ENCODE assay signal across 17 cellular contexts in genomic region chr2:42851186-42851585, GRCh38. TPM values are rescaled to one million over a fixed set of nuclear protein-coding genes. Genes with fewer than 3 reads are reported as not detected.
A peak's percentile ranks its signal among the peaks of the same experiment; 100 is the strongest.
DNase-seq lines count a peak whose midpoint lies in the region; ATAC-seq, FAIRE-seq and TF ChIP-seq lines count a peak whose summit lies in the region.
"Had no signal": no experiment of that assay in that cellular context is flagged by ENCODE, and none has a peak within 500 bp of the region (broad histone marks: within the 10 kb centered on the region; RNA-seq: fewer than 3 reads in every experiment).

No MANE protein-coding gene starts in this region.

- H3K4me1 Mint-ChIP-seq in activated T-cell treated with anti-CD3 and anti-CD28 coated beads, Interleukin-2, amount 50 U/mL, for 24 hours (ENCODE audit: low read depth), result no peaks in the 10 kb centered on the region
- H3K4me1 Mint-ChIP-seq in progenitor cell of endocrine pancreas (ENCODE audit: low read depth), result peaks cover 9% of the 10 kb centered on the region
- H3K4me1 Mint-ChIP-seq: B cell had no signal

- H3K4me3 ChIP-seq in HepG2 (replicated peaks in 1 of 3; ENCODE audit: insufficient read depth in 1 of 3, low read depth in 2 of 3, low read length in 3 of 3), result peak overlapping the region in 1 of 3 experiments; percentile 7; a peak in 1 of 6 replicates
- H3K4me3 ChIP-seq in right lobe of liver, result no peak overlapping the region
- no peak overlapping the region for H3K4me3 ChIP-seq in tibial artery
- H3K4me3 ChIP-seq: GM23248 had no signal

- H3K4me3 Mint-ChIP-seq in activated T-cell treated with anti-CD3 and anti-CD28 coated beads, Interleukin-2, amount 50 U/mL, for 24 hours, result no peak overlapping the region
- no peak overlapping the region for H3K4me3 Mint-ChIP-seq in progenitor cell of endocrine pancreas (ENCODE audit: low read depth)
- H3K4me3 Mint-ChIP-seq: B cell; CD4-positive, alpha-beta T cell had no signal

- no peak for FAIRE-seq in HepG2 (lab: Jason Lieb, UNC)
- FAIRE-seq: A204.1, H54 had no signal

- H3K36me3 Mint-ChIP-seq in activated T-cell treated with anti-CD3 and anti-CD28 coated beads, Interleukin-2, amount 50 U/mL, for 24 hours (ENCODE audit: low read depth), result no peaks in the 10 kb centered on the region
- no peaks in the 10 kb centered on the region for H3K36me3 Mint-ChIP-seq in progenitor cell of endocrine pancreas (ENCODE audit: insufficient read depth)

- intact Hi-C loops in HepG2 (cut with micrococcal nuclease; ENCODE audit: unreplicated experiment) (loop anchor here (10.0 kb wide), 2 partner anchors 634 to 694 kb away; no protein-coding TSS in a partner anchor), right lobe of liver (cut with DNase I) (loop anchor here in 1 of 2 donors (10.0 kb wide), 1 partner anchor 94 kb away; no protein-coding TSS in a partner anchor), tibial artery (cut with DNase I; ENCODE audit: low total_unique reads) (no loop called here)

- TF ChIP-seq POLR2A in HepG2 (IDR thresholded peaks at IDR 0.05; ENCODE audit: insufficient read depth in 1 of 2, low read depth in 2 of 2, low read length in 2 of 2) (no peak), right lobe of liver (IDR thresholded peaks at IDR 0.05) (no peak)

- TF ChIP-seq EP300 in HepG2 (IDR thresholded peaks at IDR 0.05; ENCODE audit: low read depth in 2 of 2, low read length in 2 of 2) (no peak), HepG2 (CRISPR knock-in tag; IDR thresholded peaks at IDR 0.05; ENCODE audit: borderline replicate concordance) (no peak)

- H3K9me3 ChIP-seq in HepG2 (ENCODE audit: low read length) (no peaks in the 10 kb centered on the region), right lobe of liver (no peaks in the 10 kb centered on the region), tibial artery (no peaks in the 10 kb centered on the region)

- H3K27me3 ChIP-seq in HepG2 (ENCODE audit: control insufficient read depth in 1 of 2, insufficient read depth in 2 of 2, low read length in 2 of 2) (peaks cover 0 to 20% of the 10 kb centered on the region in 2 experiments; a peak in 2 of 5 replicates), right lobe of liver (no peaks in the 10 kb centered on the region), tibial artery (no peaks in the 10 kb centered on the region)

- TF ChIP-seq RAD21 in HepG2 (CRISPR knock-in tag; IDR thresholded peaks at IDR 0.05), result no peak

- 0% methylated on average over 2 of the region's 4 CpGs for WGBS in HepG2 (ENCODE audit: low lambda C conversion rate)
- WGBS in right lobe of liver (ENCODE audit: insufficient coverage, low coverage, low lambda C conversion rate, missing lambda C conversion rate), result no CpG with 5 or more reads among the region's 4 CpGs

- no peaks in the 10 kb centered on the region for H3K27me3 Mint-ChIP-seq in activated T-cell treated with anti-CD3 and anti-CD28 coated beads, Interleukin-2, amount 50 U/mL, for 24 hours
- peaks cover 8% of the 10 kb centered on the region for H3K27me3 Mint-ChIP-seq in progenitor cell of endocrine pancreas
- H3K27me3 Mint-ChIP-seq: B cell; CD4-positive, alpha-beta T cell had no signal

- H3K9me3 Mint-ChIP-seq in activated T-cell treated with anti-CD3 and anti-CD28 coated beads, Interleukin-2, amount 50 U/mL, for 24 hours, result no peaks in the 10 kb centered on the region
- no peaks in the 10 kb centered on the region for H3K9me3 Mint-ChIP-seq in progenitor cell of endocrine pancreas (ENCODE audit: low read depth)
- H3K9me3 Mint-ChIP-seq: CD4-positive, alpha-beta T cell had no signal

- no peak overlapping the region for H3K27ac ChIP-seq in HepG2 (ENCODE audit: extremely low read length, insufficient read depth, low read length)
- no peak overlapping the region for H3K27ac ChIP-seq in right lobe of liver
- no peak overlapping the region for H3K27ac ChIP-seq in tibial artery
- H3K27ac ChIP-seq: GM23248 had no signal

- in situ Hi-C loops in HepG2 (cut with HindIII; ENCODE audit: extremely low pct_ligation_motif_present, low pct_unique_long_range_greater_than_20kb), result loop anchor here (10.0 kb wide), 2 partner anchors 174 to 634 kb away; no protein-coding TSS in a partner anchor

- no peak for DNase-seq in HepG2 (ENCODE audit: low spot score)
- no peak for DNase-seq in right lobe of liver
- DNase-seq in mesenteric fat pad (ENCODE audit: low spot score), result peak; percentile 39
- DNase-seq in tibial artery, result peak; percentile 18 to 57
- no peak for DNase-seq in activated T-cell treated with anti-CD3 and anti-CD28 coated beads, Interleukin-2, amount 50 U/mL, for 24 hours
- no peak for DNase-seq in progenitor cell of endocrine pancreas (ENCODE audit: low spot score, unreplicated experiment)
- DNase-seq: C1 segment of cervical spinal cord; Calu3; CD4-positive, alpha-beta T cell; DMS 273 treated with DMSO at 0.1 percent for 48 hours; GM23248 had no signal

- CTCF ChIA-PET in HepG2 (lab: Yijun Ruan, JAX; ENCODE audit: low intra/inter-chr PET ratio, low total read pairs), result no interaction called here

- H3K27ac Mint-ChIP-seq in activated T-cell treated with anti-CD3 and anti-CD28 coated beads, Interleukin-2, amount 50 U/mL, for 24 hours, result no peak overlapping the region
- H3K27ac Mint-ChIP-seq in progenitor cell of endocrine pancreas, result no peak overlapping the region
- H3K27ac Mint-ChIP-seq: B cell; CD4-positive, alpha-beta T cell had no signal

- ATAC-seq in HepG2 (no peak), right lobe of liver (no peak), GM21390 (IDR thresholded peaks at IDR 0.05; ENCODE audit: unreplicated experiment) (no peak)
- ATAC-seq: HCT116 had no signal

- POLR2A ChIA-PET in HepG2 (lab: Yijun Ruan, JAX), result no interaction called here

- H3K4me1 ChIP-seq in HepG2 (ENCODE audit: insufficient read depth, low read length) (peaks cover 66% of the 10 kb centered on the region), right lobe of liver (peaks cover 0 to 17% (median 6%) of the 10 kb centered on the region in 4 donors), tibial artery (peaks cover 6 to 62% (median 53%) of the 10 kb centered on the region in 4 donors)

- H4K20me1 ChIP-seq in HepG2 (ENCODE audit: insufficient read depth, low read length), result no peaks in the 10 kb centered on the region

- TF ChIP-seq CTCF in HepG2 (CRISPR knock-in tag; IDR thresholded peaks at IDR 0.05) (no peak), right lobe of liver (IDR thresholded peaks at IDR 0.05) (no peak), tibial artery (IDR thresholded peaks at IDR 0.05) (no peak), progenitor cell of endocrine pancreas (IDR thresholded peaks at IDR 0.05; ENCODE audit: unreplicated experiment) (no peak)

- no peaks in the 10 kb centered on the region for H3K36me3 ChIP-seq in HepG2 (replicated peaks in 1 of 2; ENCODE audit: control insufficient read depth in 1 of 2, insufficient read depth in 2 of 2, low read length in 2 of 2)
- no peaks in the 10 kb centered on the region for H3K36me3 ChIP-seq in right lobe of liver
- no peaks in the 10 kb centered on the region for H3K36me3 ChIP-seq in tibial artery

- no peak overlapping the region for H3K9ac ChIP-seq in HepG2 (ENCODE audit: insufficient read depth, low read depth, low read length)
- H3K9ac ChIP-seq: GM23248 had no signal

- H3K79me2 ChIP-seq in HepG2 (ENCODE audit: insufficient read depth, low read length), result no peaks in the 10 kb centered on the region

- H3K4me2 ChIP-seq in HepG2 (ENCODE audit: low read depth, low read length), result peak overlapping the region; percentile 48

- H2AFZ ChIP-seq in HepG2 (ENCODE audit: low read length), result no peak overlapping the region
- H2AFZ ChIP-seq: GM23248 had no signal

- BruUV-seq in HepG2 (replicated peaks; lab: Mats Ljungman, UMichigan), result no TSS peak

TF ChIP-seq in HepG2, 621 proteins besides CTCF, POLR2A, EP300 and RAD21 (continues in another document):
- TF ChIP-seq ZBTB7A (CRISPR knock-in tag; IDR thresholded peaks at IDR 0.05), result peak; percentile 58; the same call in 1 of the 2 replicates
- no peak for TF ChIP-seq TFE3 (CRISPR knock-in tag; IDR thresholded peaks at IDR 0.05)

RNA-seq across cellular contexts. Expression of gene HAAO, which starts 58.8 kb away (rescaled TPM):
- total RNA-seq in HepG2 (2016; rRNA removed; fragmentation: Illumina TruSeq; extraction: Trizol), result 34.1 and 42.7 TPM in 2 replicates
- 15.3 and 15.6 TPM in 2 replicates for total RNA-seq in HepG2 (2016; cell fraction: cytosol; rRNA removed; fragmentation: Illumina TruSeq; extraction: Trizol; ENCODE audit: low read depth)
- total RNA-seq in HepG2 (2016; cell fraction: insoluble cytoplasmic fraction; rRNA removed; fragmentation: Illumina TruSeq; extraction: Trizol), result 29.0 and 39.0 TPM in 2 replicates
- 16.2 and 18.8 TPM in 2 replicates for total RNA-seq in HepG2 (2016; cell fraction: membrane; rRNA removed; fragmentation: Illumina TruSeq; extraction: Trizol)
- total RNA-seq in HepG2 (2016; cell fraction: nucleus; rRNA removed; fragmentation: Illumina TruSeq; extraction: Trizol), result 32.7 and 34.7 TPM in 2 replicates
- 35.2 and 36.1 TPM in 2 replicates for polyA plus RNA-seq in HepG2 (2011; rRNA removed)
- 21.6 and 34.6 TPM in 2 replicates for polyA plus RNA-seq in HepG2 (2011; cell fraction: cytosol; rRNA removed)
- polyA plus RNA-seq in HepG2 (2011; cell fraction: nucleus; rRNA removed), result 105 and 120 TPM in 2 replicates
- 24.0 and 29.7 TPM in 2 replicates for polyA plus RNA-seq in HepG2 (2012)
- polyA plus RNA-seq in HepG2 (2016; cell fraction: cytosol; fragmentation: Illumina TruSeq; extraction: Trizol; ENCODE audit: low read depth), result 20.5 and 22.5 TPM in 2 replicates
- 34.1 and 36.9 TPM in 2 replicates for polyA plus RNA-seq in HepG2 (2016; cell fraction: insoluble cytoplasmic fraction; fragmentation: Illumina TruSeq; extraction: Trizol; ENCODE audit: low read depth)
- 23.2 and 26.6 TPM in 2 replicates for polyA plus RNA-seq in HepG2 (2016; cell fraction: membrane; fragmentation: Illumina TruSeq; extraction: Trizol; ENCODE audit: low read depth)
- polyA plus RNA-seq in HepG2 (2016; cell fraction: nucleus; fragmentation: Illumina TruSeq; extraction: Trizol; ENCODE audit: insufficient read depth, low read depth), result 70.0 and 73.3 TPM in 2 replicates
- 0.28 and 57.0 TPM in 2 replicates for polyA minus RNA-seq in HepG2 (2011; rRNA and poly(A)+ RNA removed; ENCODE audit: low replicate concordance)
- polyA minus RNA-seq in HepG2 (2011; cell fraction: cytosol; rRNA and poly(A)+ RNA removed), result 15.6 and 18.8 TPM in 2 replicates
- polyA minus RNA-seq in HepG2 (2011; cell fraction: nucleus; rRNA and poly(A)+ RNA removed), result 34.4 and 36.6 TPM in 2 replicates
- 100 to 1,000 TPM in 3 of 6 experiments, 10 to 100 TPM in 3; 60.7 to 187 (median 114) TPM for total RNA-seq in right lobe of liver
- 2.8 TPM for total RNA-seq in mesenteric fat pad
- 14.5 and 16.7 TPM in 2 replicates for total RNA-seq in progenitor cell of endocrine pancreas
- total RNA-seq: CD4-positive, alpha-beta T cell; Daoy; GM23248 had no signal

Comparison
In these comparisons a context has a peak if more than half of its experiments do, and no peak if none do; other contexts are left out.
1. DNase-seq: peak in mesenteric fat pad (single experiment) and tibial artery (2 of 2); none in HepG2 (single experiment), right lobe of liver (0 of 3), activated T-cell treated with anti-CD3 and anti-CD28 coated beads, Interleukin-2, amount 50 U/mL, for 24 hours (single experiment) and progenitor cell of endocrine pancreas (single experiment).